Comparison of ENCODE assay signal across 30 cellular contexts in genomic region chrX:22343192-22343591, GRCh38.
"Had no signal": no experiment of that assay in that cellular context is flagged by ENCODE, and none has a peak within 500 bp of the region (broad histone marks: within the 10 kb centered on the region; RNA-seq: fewer than 3 reads in every experiment).

No MANE protein-coding gene starts in this region.

- H3K9me3 ChIP-seq: lower lobe of right lung, pancreas, prostate gland, suprapubic skin, thoracic aorta, tibial artery, upper lobe of right lung had no signal

- H3K27me3 ChIP-seq: pancreas, spleen, suprapubic skin, tibial artery, upper lobe of right lung had no signal

- FAIRE-seq: keratinocyte, pancreas, urothelium cell line had no signal

- DNase-seq: hippocampal formation; kidney glomerular epithelial cell; left cardiac atrium; lower lobe of right lung; mammary epithelial cell; mesenchymal stem cell; naive thymus-derived CD8-positive, alpha-beta T cell; nucleus accumbens; pancreas; posterior cingulate gyrus; retina; right cardiac atrium; spleen; stimulated activated CD4-positive, alpha-beta T cell treated with anti-CD3 and anti-CD28 coated beads, Interleukin-4, amount 100 ng/mL, for 24 hours; stimulated activated naive CD4-positive, alpha-beta T cell; tibial artery; trophoblast cell; upper lobe of right lung had no signal

- H3K4me1 Mint-ChIP-seq: naive thymus-derived CD8-positive, alpha-beta T cell; neural crest cell; stimulated activated effector memory CD8-positive, alpha-beta T cell treated with anti-CD3 and anti-CD28 coated beads, Interleukin-12 subunit alpha, Interleukin-12 subunit beta, amount 100 ng/mL, for 72 hours had no signal

- H3K27ac ChIP-seq: lower lobe of right lung, pancreas, prostate gland, skin epidermis, spleen, suprapubic skin, thoracic aorta, tibial artery, upper lobe of right lung had no signal

- H3K9me3 Mint-ChIP-seq: stimulated activated effector memory CD8-positive, alpha-beta T cell treated with anti-CD3 and anti-CD28 coated beads, Interleukin-12 subunit alpha, Interleukin-12 subunit beta, amount 100 ng/mL, for 72 hours; stimulated activated naive CD8-positive, alpha-beta T cell treated with anti-CD3 and anti-CD28 coated beads, Interleukin-15, Interleukin-2, amounts not matched to agents 100 ng/mL and 50 ng/mL, for 24 hours had no signal

- H3K27me3 Mint-ChIP-seq: stimulated activated naive CD8-positive, alpha-beta T cell treated with anti-CD3 and anti-CD28 coated beads, Interleukin-15, Interleukin-2, amounts not matched to agents 100 ng/mL and 50 ng/mL, for 24 hours had no signal

- H3K36me3 ChIP-seq: lower lobe of right lung, pancreas, prostate gland, spleen, suprapubic skin, thoracic aorta, tibial artery, upper lobe of right lung had no signal

- H3K36me3 Mint-ChIP-seq: stimulated activated effector memory CD8-positive, alpha-beta T cell treated with anti-CD3 and anti-CD28 coated beads, Interleukin-12 subunit alpha, Interleukin-12 subunit beta, amount 100 ng/mL, for 72 hours had no signal

- H3K4me3 ChIP-seq: lower lobe of right lung, pancreas, prostate gland, skin epidermis, spleen, suprapubic skin, thoracic aorta, tibial artery, upper lobe of right lung had no signal

- ATAC-seq: left cardiac atrium; left lobe of liver; lower lobe of right lung; naive thymus-derived CD8-positive, alpha-beta T cell; pancreas; right cardiac atrium; sciatic nerve; stimulated activated effector memory CD8-positive, alpha-beta T cell treated with anti-CD3 and anti-CD28 coated beads, Interleukin-12 subunit alpha, Interleukin-12 subunit beta, amount 100 ng/mL, for 72 hours; upper lobe of right lung had no signal

- H3K4me1 ChIP-seq: lower lobe of right lung, pancreas, prostate gland, spleen, suprapubic skin, tibial artery, upper lobe of right lung had no signal

- H3K27ac Mint-ChIP-seq: naive thymus-derived CD8-positive, alpha-beta T cell; nephron; stimulated activated effector memory CD8-positive, alpha-beta T cell treated with anti-CD3 and anti-CD28 coated beads, Interleukin-12 subunit alpha, Interleukin-12 subunit beta, amount 100 ng/mL, for 72 hours; stimulated activated naive CD8-positive, alpha-beta T cell treated with anti-CD3 and anti-CD28 coated beads, Interleukin-15, Interleukin-2, amounts not matched to agents 100 ng/mL and 50 ng/mL, for 24 hours had no signal

- H3K4me3 Mint-ChIP-seq: naive thymus-derived CD8-positive, alpha-beta T cell; nephron; neural crest cell; stimulated activated effector memory CD8-positive, alpha-beta T cell treated with anti-CD3 and anti-CD28 coated beads, Interleukin-12 subunit alpha, Interleukin-12 subunit beta, amount 100 ng/mL, for 72 hours; stimulated activated naive CD8-positive, alpha-beta T cell treated with anti-CD3 and anti-CD28 coated beads, Interleukin-15, Interleukin-2, amounts not matched to agents 100 ng/mL and 50 ng/mL, for 24 hours had no signal
